In genomic region chr1:94709891-94710581, GRCh38 we compare ENCODE assay signal across 16 cellular contexts.
DNase-seq lines count a peak whose midpoint lies in the region; TF ChIP-seq lines count a peak whose summit lies in the region.
"Had no signal": no experiment of that assay in that cellular context is flagged by ENCODE, and none has a peak within 500 bp of the region (broad histone marks: within the 10 kb centered on the region; RNA-seq: fewer than 3 reads in every experiment).

No MANE protein-coding gene starts in this region.

- H4K20me1 ChIP-seq in smooth muscle cell (ENCODE audit: low read depth), result no peaks in the 10 kb centered on the region

- H3K9me3 ChIP-seq in smooth muscle cell (replicated peaks; ENCODE audit: low read depth) (no peaks in the 10 kb centered on the region), spleen (no peaks in the 10 kb centered on the region)
- H3K9me3 ChIP-seq: SK-N-SH had no signal

- intact Hi-C loops in spleen (cut with DNase I; ENCODE audit: low total_unique reads), result no loop called here

- no peak overlapping the region for H2AFZ ChIP-seq in smooth muscle cell (ENCODE audit: low read depth)

- no peaks in the 10 kb centered on the region for H3K27me3 ChIP-seq in smooth muscle cell (ENCODE audit: low read depth)
- no peaks in the 10 kb centered on the region for H3K27me3 ChIP-seq in spleen (replicated peaks in 1 of 7)

- no peak overlapping the region for H3K4me2 ChIP-seq in smooth muscle cell
- H3K4me2 ChIP-seq: SK-N-SH had no signal

- no peaks in the 10 kb centered on the region for H3K79me2 ChIP-seq in smooth muscle cell (ENCODE audit: low read depth)

- H3K36me3 ChIP-seq in smooth muscle cell (ENCODE audit: low read depth) (no peaks in the 10 kb centered on the region), spleen (no peaks in the 10 kb centered on the region)

- H3K4me3 ChIP-seq in fibroblast of villous mesenchyme (ENCODE audit: low read depth, low read length) (no peak overlapping the region), smooth muscle cell (no peak overlapping the region), spleen (no peak overlapping the region)

- peaks cover 22% of the 10 kb centered on the region for H3F3A ChIP-seq in smooth muscle cell (ENCODE audit: low read depth)

- peak; percentile 7 for DNase-seq in NCI-H510A treated with DMSO at 0.1 percent for 48 hours (lab: John Stamatoyannopoulos, UW)
- DNase-seq in NCI-H510A (lab: John Stamatoyannopoulos, UW), result no peak
- DNase-seq in RPMI7951 (ENCODE audit: low read depth), result peak; percentile 83
- peak; percentile 68 for DNase-seq in fibroblast of villous mesenchyme (ENCODE audit: low read depth)
- DNase-seq in smooth muscle cell (lab: John Stamatoyannopoulos, UW; ENCODE audit: unreplicated experiment), result no peak
- DNase-seq in GM19238 (ENCODE audit: insufficient read length, low spot score), result no peak
- no peak for DNase-seq in spleen
- DNase-seq in DMS79 (lab: John Stamatoyannopoulos, UW), result no peak
- DNase-seq: activated CD4-positive, alpha-beta T cell treated with anti-CD3 and anti-CD28 coated beads, Interleukin-2, amount 10 ng/mL, durations not matched to agents 24 days and 14 days; activated naive CD4-positive, alpha-beta T cell treated with anti-CD3 and anti-CD28 coated beads, Interleukin-2, amount 50 U/mL, for 16 hours; naive B cell; NCI-H1436; SK-N-SH; stimulated activated CD4-positive, alpha-beta T cell treated with anti-CD3 and anti-CD28 coated beads, Interleukin-12 subunit alpha, Interleukin-12 subunit beta, amount 100 ng/mL, for 4 hours; stimulated activated naive CD4-positive, alpha-beta T cell had no signal

- H3K9ac ChIP-seq in smooth muscle cell (ENCODE audit: low read depth), result peak overlapping the region; percentile 31
- H3K9ac ChIP-seq: SK-N-SH had no signal

- no peak for TF ChIP-seq POLR2A in spleen (IDR thresholded peaks at IDR 0.05)

- H3K27ac ChIP-seq in smooth muscle cell (ENCODE audit: low read depth) (peak overlapping the region; percentile 75), spleen (no peak overlapping the region)
- H3K27ac ChIP-seq: 22Rv1 had no signal

- WGBS in smooth muscle cell (ENCODE audit: low lambda C conversion rate), result 47% methylated on average over 8 of the region's 8 CpGs
- 71 to 78% (median 76%) methylated on average over 8 of the region's 8 CpGs for WGBS in spleen, 5 donors

- no peak for TF ChIP-seq CTCF in fibroblast of villous mesenchyme (IDR thresholded peaks at IDR 0.05; ENCODE audit: insufficient read depth, low read depth, low read length)
- no peak for TF ChIP-seq CTCF in smooth muscle cell (IDR thresholded peaks at IDR 0.05; ENCODE audit: borderline replicate concordance, insufficient read depth, poor library complexity, severe bottlenecking)
- no peak for TF ChIP-seq CTCF in spleen (IDR thresholded peaks at IDR 0.05 in 8 of 11, conservative IDR thresholded peaks at IDR 0.05 in 3 of 11)

- no peaks in the 10 kb centered on the region for H3K4me1 ChIP-seq in smooth muscle cell (ENCODE audit: low read depth)
- H3K4me1 ChIP-seq in spleen, result peaks cover 0 to 18% (median 0%) of the 10 kb centered on the region in 6 donors

Comparison
In these comparisons a context has a peak if more than half of its experiments do, and no peak if none do; other contexts are left out.
1. DNase-seq: peak in NCI-H510A treated with DMSO at 0.1 percent for 48 hours (single experiment), RPMI7951 (single experiment) and fibroblast of villous mesenchyme (single experiment); none in NCI-H510A (single experiment), smooth muscle cell (single experiment), GM19238 (single experiment), spleen (single experiment) and DMS79 (single experiment).